1 cellular context compared by ENCODE assay signal in genomic region chr14:78152246-78153068, GRCh38.
TF ChIP-seq lines count a peak whose summit lies in the region.

No MANE protein-coding gene starts in this region.

TF ChIP-seq in HepG2, 621 proteins besides CTCF, POLR2A, EP300 and RAD21 (continued from another document):
- TF ChIP-seq ZNF142 (CRISPR knock-in tag; IDR thresholded peaks at IDR 0.05) (no peak), ZNF672 (CRISPR knock-in tag; IDR thresholded peaks at IDR 0.05) (no peak), ATF2 (CRISPR knock-in tag; IDR thresholded peaks at IDR 0.05) (no peak), NFRKB (IDR thresholded peaks at IDR 0.05) (no peak), FOXA3 (CRISPR knock-in tag; IDR thresholded peaks at IDR 0.05) (no peak), ATF3 (CRISPR knock-in tag; IDR thresholded peaks at IDR 0.05) (no peak), ZKSCAN8 (CRISPR knock-in tag; IDR thresholded peaks at IDR 0.05; ENCODE audit: borderline replicate concordance) (no peak), HMG20B (CRISPR knock-in tag; conservative IDR thresholded peaks at IDR 0.05) (no peak), ZNF20 (CRISPR knock-in tag; IDR thresholded peaks at IDR 0.05) (no peak), KDM4B (CRISPR knock-in tag; IDR thresholded peaks at IDR 0.05) (no peak)
